8 cellular contexts compared by ENCODE assay signal in the genomic region with DNA sequence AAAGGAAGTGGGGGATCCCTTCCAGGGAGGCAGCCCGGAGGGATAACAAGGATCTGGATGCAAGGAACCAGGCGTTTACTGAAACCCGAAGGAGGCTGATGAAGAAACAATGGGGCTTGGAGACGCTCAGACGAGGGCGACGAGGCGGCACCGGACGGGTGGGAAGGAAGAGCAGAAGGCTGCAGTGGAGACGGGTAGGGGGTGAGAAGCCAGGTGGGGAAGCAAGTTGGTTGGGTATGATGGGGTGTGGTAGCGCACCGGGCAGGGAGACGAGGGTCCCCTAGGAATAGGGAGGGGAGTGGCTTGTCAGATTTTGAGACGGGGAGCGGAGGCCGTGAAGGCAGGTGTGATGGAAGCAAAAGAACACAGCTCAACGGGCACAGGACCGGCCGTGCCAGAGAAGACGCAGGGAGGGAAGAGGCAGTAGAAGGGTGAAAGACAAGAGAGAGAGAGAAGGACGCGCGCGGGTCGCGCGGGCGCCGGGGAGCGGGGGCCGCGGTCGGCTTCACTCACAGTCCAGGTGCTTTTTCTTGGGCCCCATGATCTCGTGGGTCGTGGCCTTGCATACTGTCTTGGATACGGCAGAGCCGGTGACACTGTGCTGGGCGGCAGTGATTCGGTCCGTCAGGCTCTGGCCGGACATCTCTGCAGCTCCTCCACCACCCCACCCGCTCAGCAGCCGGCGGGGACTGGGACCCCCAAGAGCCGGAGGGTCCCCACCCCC. TPM values are rescaled to one million over a fixed set of nuclear protein-coding genes. Genes with fewer than 3 reads are reported as not detected.
DNase-seq lines count a peak whose midpoint lies in the region; ATAC-seq, FAIRE-seq and TF ChIP-seq lines count a peak whose summit lies in the region.

No MANE protein-coding gene starts in this region.

- TF ChIP-seq CTCF in K562 (IDR thresholded peaks at IDR 0.05 in 2 of 3, conservative IDR thresholded peaks at IDR 0.05 in 1 of 3; ENCODE audit: insufficient read depth in 2 of 3, low read depth in 1 of 3, low read length in 3 of 3), result no peak

- ATAC-seq in GM19438 (IDR thresholded peaks at IDR 0.05; ENCODE audit: low read depth, unreplicated experiment) (peak; percentile 5), HG03565 (IDR thresholded peaks at IDR 0.05; ENCODE audit: unreplicated experiment) (peak; percentile 8), K562 (peak; percentile 51)

- peaks cover 3 to 32% of the 10 kb centered on the region in 2 experiments; a peak in 3 of 5 replicates for H3K4me1 ChIP-seq in K562 (replicated peaks in 1 of 2; ENCODE audit: control insufficient read depth in 2 of 2, insufficient read depth in 2 of 2, low read length in 2 of 2)
- H3K4me1 ChIP-seq in skeletal muscle tissue (ENCODE audit: control insufficient read depth in 3 of 3, insufficient read depth in 3 of 3, low read length in 3 of 3), result peaks cover 13 to 40% (median 33%) of the 10 kb centered on the region in 3 donors

- no peaks in the 10 kb centered on the region for H3K9me3 ChIP-seq in K562 (replicated peaks; ENCODE audit: control insufficient read depth, insufficient read depth, low read depth, low read length)
- H3K9me3 ChIP-seq in skeletal muscle tissue (ENCODE audit: control insufficient read depth in 3 of 3, low read length in 3 of 3), result no peaks in the 10 kb centered on the region

- DNase-seq in COR-L47 (lab: John Stamatoyannopoulos, UW), result peak; percentile 6
- DNase-seq in K562 (ENCODE audit: extremely low read depth in 1 of 4, low spot score in 3 of 4), result peak; percentile 45 to 75 (median 51)
- DNase-seq in iPS-NIHi11 (ENCODE audit: low spot score), result peak; percentile 28
- DNase-seq in GM03348 (ENCODE audit: low spot score), result no peak

- H3K36me3 Mint-ChIP-seq in T-helper 1 cell treated with Interleukin-12 subunit alpha and Interleukin-12 subunit beta and Interleukin-4 antibody, amounts not matched to agents 30 μg/mL and 1 μg/mL, for 36 hours (ENCODE audit: low read depth), result peaks cover 13% of the 10 kb centered on the region

- peak overlapping the region; percentile 99 for H3K4me3 Mint-ChIP-seq in T-helper 1 cell treated with Interleukin-12 subunit alpha and Interleukin-12 subunit beta and Interleukin-4 antibody, amounts not matched to agents 30 μg/mL and 1 μg/mL, for 36 hours

- H3K9ac ChIP-seq in K562 (ENCODE audit: insufficient read depth in 1 of 2, low read depth in 2 of 2, low read length in 2 of 2), result peak overlapping the region; percentile 91 to 96
- peak overlapping the region; percentile 88 to 94 (median 92) for H3K9ac ChIP-seq in skeletal muscle tissue (ENCODE audit: low read depth in 1 of 3, low read length in 3 of 3)

- TF ChIP-seq POLR2A in K562 (conservative IDR thresholded peaks at IDR 0.05), result peak; percentile 58

- no peaks in the 10 kb centered on the region for H3K27me3 Mint-ChIP-seq in T-helper 1 cell treated with Interleukin-12 subunit alpha and Interleukin-12 subunit beta and Interleukin-4 antibody, amounts not matched to agents 30 μg/mL and 1 μg/mL, for 36 hours (ENCODE audit: low read depth)

- TF ChIP-seq RAD21 in K562 (CRISPR knock-in tag; conservative IDR thresholded peaks at IDR 0.05 in 1 of 2, IDR thresholded peaks at IDR 0.05 in 1 of 2), result no peak

- H3K27ac Mint-ChIP-seq in T-helper 1 cell treated with Interleukin-12 subunit alpha and Interleukin-12 subunit beta and Interleukin-4 antibody, amounts not matched to agents 30 μg/mL and 1 μg/mL, for 36 hours, result peak overlapping the region; percentile 84

- BruUV-seq in K562 (replicated peaks; lab: Mats Ljungman, UMichigan), result no TSS peak

- FAIRE-seq in K562 (lab: Jason Lieb, UNC), result no peak

- H3K9me1 ChIP-seq in K562 (ENCODE audit: control insufficient read depth, insufficient read depth, low read length), result no peaks in the 10 kb centered on the region

- H3K27ac ChIP-seq in K562 (ENCODE audit: extremely low read depth, low read depth, low read length), result peak overlapping the region; percentile 90
- H3K27ac ChIP-seq in skeletal muscle tissue (ENCODE audit: low read depth, low read length), result peak overlapping the region; percentile 99

- peaks cover 56% of the 10 kb centered on the region for H3K79me2 ChIP-seq in K562 (ENCODE audit: control insufficient read depth, insufficient read depth, low read length)

- H3K36me3 ChIP-seq in K562 (ENCODE audit: control insufficient read depth, insufficient read depth, low read length) (peaks cover 10% of the 10 kb centered on the region; the same call in 1 of the 3 replicates), skeletal muscle tissue (ENCODE audit: control insufficient read depth in 3 of 3, insufficient read depth in 3 of 3, low read length in 3 of 3) (no peaks in the 10 kb centered on the region)

- WGBS in K562 (ENCODE audit: insufficient coverage, low coverage, missing lambda C conversion rate), result under 1% methylated on average over 36 of the region's 46 CpGs

- no peaks in the 10 kb centered on the region for H3K27me3 ChIP-seq in K562 (ENCODE audit: control insufficient read depth in 2 of 2, insufficient read depth in 2 of 2, low read length in 2 of 2)
- H3K27me3 ChIP-seq in skeletal muscle tissue (ENCODE audit: control insufficient read depth in 3 of 3, insufficient read depth in 3 of 3, low read length in 3 of 3), result no peaks in the 10 kb centered on the region

- H3K9me3 Mint-ChIP-seq in T-helper 1 cell treated with Interleukin-12 subunit alpha and Interleukin-12 subunit beta and Interleukin-4 antibody, amounts not matched to agents 30 μg/mL and 1 μg/mL, for 36 hours, result no peaks in the 10 kb centered on the region

- H3K4me3 ChIP-seq in K562 (peak overlapping the region; percentile 64), skeletal muscle tissue (ENCODE audit: low read length in 3 of 3) (peak overlapping the region; percentile 94 to 95 (median 94))

- POLR2A ChIA-PET in K562 (lab: Yijun Ruan, JAX), result interaction anchor here (0.6 to 2.2 kb wide), 22 partner anchors 9 to 178 kb away, joined by 3 to 13 read pairs (median 4); a partner anchor contains a TSS

- in situ Hi-C loops in K562 (cut with MboI), result no loop called here

- CTCF ChIA-PET in K562 (lab: Yijun Ruan, JAX; ENCODE audit: low intra/inter-chr PET ratio), result interaction anchor here (0.6 kb wide), 1 partner anchor 144 kb away, joined by 4 read pairs; no protein-coding TSS in a partner anchor

- TF ChIP-seq EP300 in K562 (IDR thresholded peaks at IDR 0.05; ENCODE audit: low read length), result no peak

- intact Hi-C loops in K562 (cut with micrococcal nuclease), result loop anchor here (2.0 to 5.0 kb wide), 2 partner anchors 67 to 406 kb away; no protein-coding TSS in a partner anchor

- H2AFZ ChIP-seq in K562 (ENCODE audit: low read depth, low read length), result no peak overlapping the region

- peaks cover 37% of the 10 kb centered on the region for H3K4me1 Mint-ChIP-seq in T-helper 1 cell treated with Interleukin-12 subunit alpha and Interleukin-12 subunit beta and Interleukin-4 antibody, amounts not matched to agents 30 μg/mL and 1 μg/mL, for 36 hours (ENCODE audit: low read depth)

- H4K20me1 ChIP-seq in K562 (replicated peaks; ENCODE audit: control insufficient read depth, insufficient read depth, low read length), result peaks cover 6% of the 10 kb centered on the region; the same call in 1 of the 2 replicates

- H3K4me2 ChIP-seq in K562 (ENCODE audit: insufficient read depth, low read length), result peak overlapping the region; percentile 94

TF ChIP-seq in K562, 482 proteins besides CTCF, POLR2A, EP300 and RAD21 (continues in another document):
- TF ChIP-seq ZNF431 (CRISPR knock-in tag; IDR thresholded peaks at IDR 0.05) (no peak), SMARCE1 (IDR thresholded peaks at IDR 0.05) (no peak), CHD1 (IDR thresholded peaks at IDR 0.05; ENCODE audit: low read length) (peak; percentile 63), RBFOX2 (IDR thresholded peaks at IDR 0.05; ENCODE audit: low read depth, low read length) (peak; percentile 82), LARP7 (IDR thresholded peaks at IDR 0.05) (peak; percentile 82; the same call in 1 of the 2 replicates), ZNF584 (CRISPR knock-in tag; IDR thresholded peaks at IDR 0.05; ENCODE audit: low read depth) (no peak), SMARCA4 (IDR thresholded peaks at IDR 0.05) (0 out of 2 replicates have a peak, but pooled peaks have one; percentile 19), SUPT5H (IDR thresholded peaks at IDR 0.05) (peak; percentile 62)
- TF ChIP-seq, protein P1, sequence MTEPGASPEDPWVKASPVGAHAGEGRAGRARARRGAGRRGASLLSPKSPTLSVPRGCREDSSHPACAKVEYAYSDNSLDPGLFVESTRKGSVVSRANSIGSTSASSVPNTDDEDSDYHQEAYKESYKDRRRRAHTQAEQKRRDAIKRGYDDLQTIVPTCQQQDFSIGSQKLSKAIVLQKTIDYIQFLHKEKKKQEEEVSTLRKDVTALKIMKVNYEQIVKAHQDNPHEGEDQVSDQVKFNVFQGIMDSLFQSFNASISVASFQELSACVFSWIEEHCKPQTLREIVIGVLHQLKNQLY (CRISPR knock-in tag; conservative IDR thresholded peaks at IDR 0.05), result no peak
- TF ChIP-seq, protein P2, sequence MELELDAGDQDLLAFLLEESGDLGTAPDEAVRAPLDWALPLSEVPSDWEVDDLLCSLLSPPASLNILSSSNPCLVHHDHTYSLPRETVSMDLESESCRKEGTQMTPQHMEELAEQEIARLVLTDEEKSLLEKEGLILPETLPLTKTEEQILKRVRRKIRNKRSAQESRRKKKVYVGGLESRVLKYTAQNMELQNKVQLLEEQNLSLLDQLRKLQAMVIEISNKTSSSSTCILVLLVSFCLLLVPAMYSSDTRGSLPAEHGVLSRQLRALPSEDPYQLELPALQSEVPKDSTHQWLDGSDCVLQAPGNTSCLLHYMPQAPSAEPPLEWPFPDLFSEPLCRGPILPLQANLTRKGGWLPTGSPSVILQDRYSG (tag; conservative IDR thresholded peaks at IDR 0.05; ENCODE audit: low read depth), result no peak

RNA-seq across cellular contexts. Expression of a gene that starts 0.6 kb away (rescaled TPM):
- total RNA-seq in K562 (2011; cell fraction: chromatin; rRNA removed; ENCODE audit: low replicate concordance), result 475 and 1,498 TPM in 2 replicates
- 202 and 279 TPM in 2 replicates for total RNA-seq in K562 (2011; cell fraction: nucleolus; rRNA removed)
- total RNA-seq in K562 (2011; cell fraction: nucleoplasm; rRNA removed), result 517 and 758 TPM in 2 replicates
- total RNA-seq in K562 (2014; rRNA removed) (230 and 307 TPM in 2 replicates), K562 (2014; rRNA removed; fragmentation: Illumina TruSeq; extraction: Trizol) (340 and 386 TPM in 2 replicates), K562 (2015; rRNA removed; fragmentation: Illumina TruSeq; extraction: Trizol) (269 and 309 TPM in 2 replicates), K562 (2021) (281 and 340 TPM in 2 replicates), skeletal muscle tissue (707 TPM)
- polyA plus RNA-seq in K562 (2011; rRNA removed) (681 and 990 TPM in 2 replicates), K562 (2014; fragmentation: Illumina TruSeq; extraction: Trizol) (445 and 542 TPM in 2 replicates), K562 (2014; fragmentation: Nextera tagmentation; extraction: Ambion mirVana) (100 to 1,000 TPM in 1 of 2 experiments, 10 to 100 TPM in 1; 41.3 to 129 TPM), K562 (2014; rRNA removed) (304 TPM in 2 replicates)
- 509 and 566 TPM in 2 replicates for polyA plus RNA-seq in K562 (2011; cell fraction: cytosol; rRNA removed)
- polyA plus RNA-seq in K562 (2011; cell fraction: nucleus; rRNA removed), result 499 and 568 TPM in 2 replicates
- polyA plus RNA-seq in K562 (2012), result 259 and 286 TPM in 2 replicates
- polyA minus RNA-seq in K562 (2011; rRNA and poly(A)+ RNA removed), result 1,181 and 1,573 TPM in 2 replicates
- 387 and 658 TPM in 2 replicates for polyA minus RNA-seq in K562 (2011; cell fraction: cytosol; rRNA and poly(A)+ RNA removed)
- 394 and 431 TPM in 2 replicates for polyA minus RNA-seq in K562 (2011; cell fraction: nucleus; rRNA and poly(A)+ RNA removed)
